19 cellular contexts compared by ENCODE assay signal in genomic region chr5:167629634-167630033, GRCh38.
DNase-seq lines count a peak whose midpoint lies in the region; ATAC-seq and TF ChIP-seq lines count a peak whose summit lies in the region.
"Had no signal": no experiment of that assay in that cellular context is flagged by ENCODE, and none has a peak within 500 bp of the region (broad histone marks: within the 10 kb centered on the region; RNA-seq: fewer than 3 reads in every experiment).

No MANE protein-coding gene starts in this region.

- intact Hi-C loops in MCF 10A (cut with micrococcal nuclease), result no loop called here
- intact Hi-C loops in breast epithelium (cut with DNase I; ENCODE audit: low total_unique reads), result no loop called here

- no peaks in the 10 kb centered on the region for H3K9me3 Mint-ChIP-seq in MCF 10A (ENCODE audit: unreplicated experiment)
- H3K9me3 Mint-ChIP-seq in activated T-cell treated with anti-CD3 and anti-CD28 coated beads, Interleukin-2, amount 50 U/mL, for 24 hours, result peaks cover 5% of the 10 kb centered on the region

- H3K27me3 Mint-ChIP-seq in MCF 10A (ENCODE audit: insufficient read depth, unreplicated experiment), result no peaks in the 10 kb centered on the region
- H3K27me3 Mint-ChIP-seq in activated T-cell treated with anti-CD3 and anti-CD28 coated beads, Interleukin-2, amount 50 U/mL, for 24 hours, result no peaks in the 10 kb centered on the region
- H3K27me3 Mint-ChIP-seq: B cell; CD4-positive, CD25-positive, alpha-beta regulatory T cell had no signal

- no peaks in the 10 kb centered on the region for H3K4me1 ChIP-seq in breast epithelium
- peaks cover 39% of the 10 kb centered on the region for H3K4me1 ChIP-seq in foreskin keratinocyte

- no peak overlapping the region for H3K4me3 Mint-ChIP-seq in MCF 10A (ENCODE audit: unreplicated experiment)
- H3K4me3 Mint-ChIP-seq in activated T-cell treated with anti-CD3 and anti-CD28 coated beads, Interleukin-2, amount 50 U/mL, for 24 hours, result no peak overlapping the region
- H3K4me3 Mint-ChIP-seq: B cell; CD4-positive, CD25-positive, alpha-beta regulatory T cell; CD8-positive, alpha-beta T cell had no signal

- peak; percentile 84 for ATAC-seq in foreskin keratinocyte
- ATAC-seq: CD8-positive, alpha-beta T cell had no signal

- no peaks in the 10 kb centered on the region for H3K9me3 ChIP-seq in breast epithelium
- H3K9me3 ChIP-seq: BLaER1, Caco-2 had no signal

- no TSS peak for BruUV-seq in MCF 10A (replicated peaks; lab: Mats Ljungman, UMichigan)

- H3K27ac Mint-ChIP-seq in MCF 10A (ENCODE audit: low read depth, unreplicated experiment), result no peak overlapping the region
- no peak overlapping the region for H3K27ac Mint-ChIP-seq in activated T-cell treated with anti-CD3 and anti-CD28 coated beads, Interleukin-2, amount 50 U/mL, for 24 hours
- H3K27ac Mint-ChIP-seq: B cell; CD4-positive, CD25-positive, alpha-beta regulatory T cell; CD8-positive, alpha-beta T cell had no signal

- H3K36me3 Mint-ChIP-seq in MCF 10A (ENCODE audit: insufficient read depth, unreplicated experiment), result no peaks in the 10 kb centered on the region
- no peaks in the 10 kb centered on the region for H3K36me3 Mint-ChIP-seq in activated T-cell treated with anti-CD3 and anti-CD28 coated beads, Interleukin-2, amount 50 U/mL, for 24 hours (ENCODE audit: low read depth)
- H3K36me3 Mint-ChIP-seq: CD4-positive, CD25-positive, alpha-beta regulatory T cell; CD8-positive, alpha-beta T cell had no signal

- H3K4me1 Mint-ChIP-seq in MCF 10A (ENCODE audit: insufficient read depth, unreplicated experiment), result peaks cover 32% of the 10 kb centered on the region
- no peaks in the 10 kb centered on the region for H3K4me1 Mint-ChIP-seq in activated T-cell treated with anti-CD3 and anti-CD28 coated beads, Interleukin-2, amount 50 U/mL, for 24 hours (ENCODE audit: low read depth)
- H3K4me1 Mint-ChIP-seq: B cell; CD4-positive, CD25-positive, alpha-beta regulatory T cell had no signal

- CTCF ChIA-PET in MCF 10A (lab: Yijun Ruan, JAX), result interaction anchor here (0.5 kb wide), 1 partner anchor 288 kb away, joined by 3 read pairs; no protein-coding TSS in a partner anchor

- DNase-seq in MCF 10A (ENCODE audit: unreplicated experiment) (peak; percentile 35), breast epithelium (ENCODE audit: low spot score in 2 of 2) (no peak), epithelial cell of esophagus (ENCODE audit: low read depth) (peak; percentile 80), foreskin keratinocyte (peak; percentile 67 to 76), substantia nigra (lab: John Stamatoyannopoulos, UW) (no peak)
- no peak for DNase-seq in activated T-cell treated with anti-CD3 and anti-CD28 coated beads, Interleukin-2, amount 50 U/mL, for 24 hours
- DNase-seq in activated naive CD4-positive, alpha-beta T cell treated with anti-CD3 and anti-CD28 coated beads, Interleukin-2, amount 50 U/mL, for 16 hours, result no peak
- DNase-seq: Caco-2; CD4-positive, CD25-positive, alpha-beta regulatory T cell; CD8-positive, alpha-beta T cell; DMS153; DND-41; GM23248; H7; HCEC 1CT had no signal

- TF ChIP-seq CTCF in MCF 10A (IDR thresholded peaks at IDR 0.05; ENCODE audit: unreplicated experiment) (no peak), breast epithelium (IDR thresholded peaks at IDR 0.05) (no peak), epithelial cell of esophagus (IDR thresholded peaks at IDR 0.05; ENCODE audit: insufficient read depth, low read depth, low read length, missing control alignments) (no peak), foreskin keratinocyte (conservative IDR thresholded peaks at IDR 0.05) (no peak)

- no peak for TF ChIP-seq POLR2A in breast epithelium (IDR thresholded peaks at IDR 0.05)

- POLR2A ChIA-PET in MCF 10A (lab: Yijun Ruan, JAX), result interaction anchor here (1.1 kb wide), 1 partner anchor 70 kb away, joined by 5 read pairs; no protein-coding TSS in a partner anchor

- H3K4me3 ChIP-seq in breast epithelium, result no peak overlapping the region
- H3K4me3 ChIP-seq in epithelial cell of esophagus (ENCODE audit: low read length), result no peak overlapping the region
- H3K4me3 ChIP-seq: BLaER1, GM23248 had no signal

- H3K27me3 ChIP-seq in breast epithelium, result no peaks in the 10 kb centered on the region
- H3K27me3 ChIP-seq in foreskin keratinocyte, result no peaks in the 10 kb centered on the region
- H3K27me3 ChIP-seq: BLaER1 had no signal

- H3K36me3 ChIP-seq in breast epithelium, result no peaks in the 10 kb centered on the region

- H3K27ac ChIP-seq in breast epithelium (no peak overlapping the region), foreskin keratinocyte (peak overlapping the region; percentile 17), substantia nigra (ENCODE audit: low read depth, low read length, poor library complexity, severe bottlenecking) (no peak overlapping the region)
- H3K27ac ChIP-seq: 22Rv1, BLaER1, C4-2B, GM23248 had no signal

Comparison
In these comparisons a context has a peak if more than half of its experiments do, and no peak if none do; other contexts are left out.
1. DNase-seq: peak in MCF 10A (single experiment), epithelial cell of esophagus (single experiment) and foreskin keratinocyte (2 of 2); none in breast epithelium (0 of 2), activated T-cell treated with anti-CD3 and anti-CD28 coated beads, Interleukin-2, amount 50 U/mL, for 24 hours (single experiment), substantia nigra (0 of 49) and activated naive CD4-positive, alpha-beta T cell treated with anti-CD3 and anti-CD28 coated beads, Interleukin-2, amount 50 U/mL, for 16 hours (single experiment).